Comparison of ENCODE assay signal across 11 cellular contexts in the genomic region with DNA sequence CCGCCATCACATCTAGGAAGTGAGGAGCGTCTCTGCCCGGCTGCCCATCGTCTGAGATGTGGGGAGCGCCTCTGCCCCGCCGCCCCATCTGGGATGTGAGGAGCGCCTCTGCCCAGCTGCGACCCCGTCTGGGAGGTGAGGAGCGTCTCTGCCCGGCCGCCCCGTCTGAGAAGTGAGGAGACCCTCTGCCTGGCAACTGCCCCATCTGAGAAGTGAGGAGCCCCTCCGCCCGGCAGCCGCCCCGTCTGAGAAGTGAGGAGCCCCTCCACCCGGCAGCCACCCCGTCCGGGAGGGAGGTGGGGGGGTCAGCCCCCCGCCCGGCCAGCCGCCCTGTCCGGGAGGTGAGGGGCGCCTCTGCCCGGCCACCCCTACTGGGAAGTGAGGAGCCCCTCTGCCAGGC. TPM values are rescaled to one million over a fixed set of nuclear protein-coding genes. Genes with fewer than 3 reads are reported as not detected.
"Had no signal": no experiment of that assay in that cellular context is flagged by ENCODE, and none has a peak within 500 bp of the region (broad histone marks: within the 10 kb centered on the region; RNA-seq: fewer than 3 reads in every experiment).

No MANE protein-coding gene starts in this region.

RNA-seq across cellular contexts. Expression of gene TRIM67, which starts 33.4 kb away (rescaled TPM):
- total RNA-seq: activated naive CD4-positive, alpha-beta T cell treated with anti-CD3 and anti-CD28 coated beads for 36 hours; activated naive CD8-positive, alpha-beta T cell treated with anti-CD3 and anti-CD28 coated beads for 36 hours; activated naive CD8-positive, alpha-beta T cell treated with anti-CD3 and anti-CD28 coated beads, Interleukin-2, amount 10 ng/mL, durations not matched to agents 7 days and 5 days; activated T-cell treated with anti-CD3 and anti-CD28 coated beads, Interleukin-2, amount 50 U/mL, for 4 hours; activated T-helper 1 cell treated with anti-CD3 and anti-CD28 coated beads, Interleukin-12 subunit alpha, Interleukin-12 subunit beta, Interleukin-2, Interleukin-4 antibody, amounts not matched to agents 30 ng/mL and 10 ng/mL and 1 ng/mL, durations not matched to agents 14 hours and 24 hours and 36 hours; activated T-helper 17 cell treated with anti-CD3 and anti-CD28 coated beads, Interleukin-2, amount 50 U/mL, for 72 hours; activated T-helper 2 cell treated with anti-CD3 and anti-CD28 coated beads, Interferon-gamma antibody, Interleukin-2, Interleukin-4, amounts not matched to agents 10 μg/mL and 5 μg/mL and 100 μg/mL, durations not matched to agents 14 hours and 24 hours and 36 hours; aorta; ascending aorta; breast epithelium; bronchial epithelial cell had no signal
